31 cellular contexts compared by ENCODE assay signal in genomic region chr4:101081166-101081565, GRCh38.
"Had no signal": no experiment of that assay in that cellular context is flagged by ENCODE, and none has a peak within 500 bp of the region (broad histone marks: within the 10 kb centered on the region; RNA-seq: fewer than 3 reads in every experiment).

No MANE protein-coding gene starts in this region.

- H3K4me1 ChIP-seq: ascending aorta had no signal

- H3K4me3 ChIP-seq: ascending aorta, cardiac muscle cell had no signal

- H3K27me3 ChIP-seq: ascending aorta, cardiac muscle cell had no signal

- ATAC-seq: activated CD4-positive, alpha-beta T cell treated with anti-CD3 and anti-CD28 coated beads for 36 hours; activated CD4-positive, CD25-positive, alpha-beta regulatory T cell treated with anti-CD3 and anti-CD28 coated beads, Interleukin-2, amount 50 U/mL, for 24 hours; activated CD8-positive, alpha-beta memory T cell treated with anti-CD3 and anti-CD28 coated beads, Interleukin-2, amount 10 ng/mL, durations not matched to agents 7 days and 5 days; activated CD8-positive, alpha-beta T cell treated with anti-CD3 and anti-CD28 coated beads, Interleukin-2, amount 10 ng/mL, durations not matched to agents 7 days and 5 days; activated naive CD8-positive, alpha-beta T cell treated with anti-CD3 and anti-CD28 coated beads, Interleukin-2, amount 50 U/mL, for 24 hours; WTC11 had no signal

- H3K36me3 ChIP-seq: cardiac muscle cell, WERI-Rb-1 had no signal

- H3K9me3 ChIP-seq: ascending aorta had no signal

- DNase-seq: activated CD4-positive, alpha-beta memory T cell treated with anti-CD3 and anti-CD28 coated beads, Interleukin-2, amount 10 ng/mL, durations not matched to agents 7 days and 5 days; activated CD4-positive, alpha-beta T cell treated with anti-CD3 and anti-CD28 coated beads for 1 hour; activated CD4-positive, alpha-beta T cell treated with anti-CD3 and anti-CD28 coated beads for 36 hours; activated CD4-positive, alpha-beta T cell treated with anti-CD3 and anti-CD28 coated beads for 48 hours; activated CD4-positive, alpha-beta T cell treated with anti-CD3 and anti-CD28 coated beads, Interleukin-2, amount 10 ng/mL, durations not matched to agents 7 days and 5 days; activated CD4-positive, alpha-beta T cell treated with anti-CD3 and anti-CD28 coated beads, Interleukin-2, amount 50 U/mL, for 48 hours; activated CD4-positive, CD25-positive, alpha-beta regulatory T cell; activated CD8-positive, alpha-beta memory T cell treated with anti-CD3 and anti-CD28 coated beads for 24 hours; activated CD8-positive, alpha-beta memory T cell treated with anti-CD3 and anti-CD28 coated beads, Interleukin-2, amount 10 ng/mL, durations not matched to agents 7 days and 5 days; activated CD8-positive, alpha-beta memory T cell treated with anti-CD3 and anti-CD28 coated beads, Interleukin-2, amount 50 U/mL, for 48 hours; activated CD8-positive, alpha-beta T cell treated with anti-CD3 and anti-CD28 coated beads, Interleukin-2, amount 10 ng/mL, durations not matched to agents 7 days and 5 days; activated effector memory CD4-positive, alpha-beta T cell treated with Interleukin-2 at 50 U/mL for 16 hours; activated gamma-delta T cell; activated naive CD4-positive, alpha-beta T cell treated with anti-CD3 and anti-CD28 coated beads, Interleukin-2, amount 10 ng/mL, durations not matched to agents 7 days and 5 days; activated naive CD4-positive, alpha-beta T cell treated with Interleukin-2 at 50 U/mL for 16 hours; activated naive CD8-positive, alpha-beta T cell treated with anti-CD3 and anti-CD28 coated beads, Interleukin-2, amount 10 ng/mL, durations not matched to agents 7 days and 5 days; activated naive CD8-positive, alpha-beta T cell treated with anti-CD3 and anti-CD28 coated beads, Interleukin-2, amount 50 U/mL, for 24 hours; activated T-cell treated with anti-CD3 and anti-CD28 coated beads, Interleukin-2, amount 50 U/mL, for 24 hours; activated T-cell treated with anti-CD3 and anti-CD28 coated beads, Interleukin-2, amount 50 U/mL, for 48 hours; anterior cingulate cortex; caudate nucleus; T-helper 1 cell; T-helper 2 cell; T-helper 9 cell; WERI-Rb-1 had no signal

- H3K27ac ChIP-seq: ascending aorta, cardiac muscle cell, WERI-Rb-1 had no signal

- FAIRE-seq: bronchial epithelial cell, TTC549 had no signal
